Comparison of ENCODE assay signal across 7 cellular contexts in genomic region chr2:33275689-33276444, GRCh38.
DNase-seq lines count a peak whose midpoint lies in the region; ATAC-seq and TF ChIP-seq lines count a peak whose summit lies in the region.

No MANE protein-coding gene starts in this region.

- no peaks in the 10 kb centered on the region for H3K4me1 ChIP-seq in foreskin keratinocyte

- H3K27ac ChIP-seq in foreskin keratinocyte, result no peak overlapping the region

- peak; percentile 95 for ATAC-seq in foreskin keratinocyte
- no peak for ATAC-seq in HG02623 (IDR thresholded peaks at IDR 0.05; ENCODE audit: unreplicated experiment)
- no peak for ATAC-seq in GM19467 (IDR thresholded peaks at IDR 0.05; ENCODE audit: unreplicated experiment)

- H3K27me3 ChIP-seq in foreskin keratinocyte, result no peaks in the 10 kb centered on the region

- TF ChIP-seq CTCF in foreskin keratinocyte (conservative IDR thresholded peaks at IDR 0.05), result no peak

- peak; percentile 84 for DNase-seq in HPDE6-E6E7 (ENCODE audit: extremely low spot score)
- DNase-seq in activated CD4-positive, alpha-beta T cell treated with anti-CD3 and anti-CD28 coated beads, Interleukin-2, amount 50 U/mL, for 1 hour, result peak; percentile 11
- DNase-seq in foreskin keratinocyte, result peak; percentile 56 to 67
- DNase-seq in stimulated activated CD4-positive, alpha-beta T cell treated with anti-CD3 and anti-CD28 coated beads, TNF-alpha, amount 100 ng/mL, for 24 hours (ENCODE audit: low read depth in 3 of 3), result peak; percentile 3 to 15 (median 12)
- DNase-seq in NCI-H1436 (lab: John Stamatoyannopoulos, UW), result no peak
